ENCODE assay signal across 2 cellular contexts in genomic region chr16:70392606-70393005, GRCh38.
TF ChIP-seq lines count a peak whose summit lies in the region.

No MANE protein-coding gene starts in this region.

TF ChIP-seq in SK-N-SH, 30 proteins besides CTCF, POLR2A, EP300 and RAD21 (continued from another document):
- TF ChIP-seq PBX3 (IDR thresholded peaks at IDR 0.05) (no peak), FOXM1 (IDR thresholded peaks at IDR 0.05; ENCODE audit: low read depth) (no peak), GATA2 (CRISPR knock-in tag; IDR thresholded peaks at IDR 0.05) (no peak), SMC3 (IDR thresholded peaks at IDR 0.05; ENCODE audit: low read depth, low read length) (no peak), ZBTB33 (IDR thresholded peaks at IDR 0.05; ENCODE audit: borderline replicate concordance, low read depth) (no peak), CHD2 (IDR thresholded peaks at IDR 0.05; ENCODE audit: low read length, partially characterized antibody) (no peak), MAX (IDR thresholded peaks at IDR 0.05; ENCODE audit: low read depth) (no peak), SIN3A (IDR thresholded peaks at IDR 0.05; ENCODE audit: borderline replicate concordance, low read depth, low read length) (no peak), TEAD4 (IDR thresholded peaks at IDR 0.05; ENCODE audit: borderline replicate concordance, insufficient read depth) (no peak), MEF2A (IDR thresholded peaks at IDR 0.05; ENCODE audit: borderline replicate concordance, low read depth) (no peak), USF2 (IDR thresholded peaks at IDR 0.05; ENCODE audit: borderline replicate concordance, low read depth, low read length) (no peak)
TF ChIP-seq in SK-N-SH: peak in this region for 0.

TF ChIP-seq in SK-N-SH treated with all-trans-retinoic acid at 6 μM for 48 hours, 23 proteins besides CTCF, POLR2A, EP300 and RAD21 (continued from another document):
- TF ChIP-seq TSHZ2 (CRISPR knock-in tag; IDR thresholded peaks at IDR 0.05) (no peak), GLIS3 (CRISPR knock-in tag; IDR thresholded peaks at IDR 0.05) (no peak), ARNTL (CRISPR knock-in tag; IDR thresholded peaks at IDR 0.05; ENCODE audit: borderline replicate concordance, low read depth) (no peak), PATZ1 (CRISPR knock-in tag; IDR thresholded peaks at IDR 0.05; ENCODE audit: borderline replicate concordance) (no peak), TCF4 (CRISPR knock-in tag; IDR thresholded peaks at IDR 0.05; ENCODE audit: borderline replicate concordance) (no peak), ZC3H10 (CRISPR knock-in tag; IDR thresholded peaks at IDR 0.05) (no peak), ZNF565 (CRISPR knock-in tag; conservative IDR thresholded peaks at IDR 0.05; ENCODE audit: low read depth) (no peak), RARB (CRISPR knock-in tag; IDR thresholded peaks at IDR 0.05) (no peak), TOX (CRISPR knock-in tag; IDR thresholded peaks at IDR 0.05; ENCODE audit: borderline replicate concordance) (no peak), CREB5 (CRISPR knock-in tag; IDR thresholded peaks at IDR 0.05; ENCODE audit: low read depth) (no peak), BACH2 (CRISPR knock-in tag; IDR thresholded peaks at IDR 0.05; ENCODE audit: borderline replicate concordance) (no peak), ZFP3 (CRISPR knock-in tag; IDR thresholded peaks at IDR 0.05) (no peak), CSDC2 (CRISPR knock-in tag; IDR thresholded peaks at IDR 0.05) (no peak), ZFP30 (CRISPR knock-in tag; IDR thresholded peaks at IDR 0.05) (no peak), CSRNP3 (CRISPR knock-in tag; IDR thresholded peaks at IDR 0.05) (no peak)
TF ChIP-seq in SK-N-SH treated with all-trans-retinoic acid at 6 μM for 48 hours: peak in this region for 0.
